14 cellular contexts compared by ENCODE assay signal in the genomic region with DNA sequence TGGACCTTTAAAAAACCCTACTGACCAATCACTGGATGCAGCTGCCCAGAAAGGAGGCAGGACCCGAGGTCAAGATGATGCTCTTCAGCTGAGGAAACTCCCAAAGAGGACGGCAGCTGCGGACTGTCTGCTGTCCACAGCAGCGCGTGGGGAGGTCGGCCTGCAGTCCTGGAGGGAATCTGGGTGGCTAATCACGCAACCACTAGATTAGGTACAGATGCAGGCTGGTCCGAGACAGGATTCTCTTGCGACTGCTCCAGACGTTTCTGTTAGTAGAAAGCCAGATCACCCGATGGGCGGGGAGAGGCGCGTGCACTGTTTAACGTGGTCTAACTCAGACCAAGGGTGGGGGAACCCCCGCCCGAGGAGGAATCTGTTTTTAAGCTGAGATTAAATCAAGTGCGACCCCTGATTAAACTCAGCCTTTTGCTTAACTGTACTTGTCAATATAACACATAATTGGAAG. TPM values are rescaled to one million over a fixed set of nuclear protein-coding genes. Genes with fewer than 3 reads are reported as not detected.
DNase-seq lines count a peak whose midpoint lies in the region; ATAC-seq and TF ChIP-seq lines count a peak whose summit lies in the region.
"Had no signal": no experiment of that assay in that cellular context is flagged by ENCODE, and none has a peak within 500 bp of the region (broad histone marks: within the 10 kb centered on the region; RNA-seq: fewer than 3 reads in every experiment).

No MANE protein-coding gene starts in this region.

- H3K4me2 ChIP-seq in neuronal stem cell (ENCODE audit: insufficient read depth, low read length, poor library complexity, severe bottlenecking): no peak overlapping the region

- no peak overlapping the region for H3K4ac ChIP-seq in neuronal stem cell (ENCODE audit: low read length)

- peak overlapping the region; percentile 83 for H3K4me3 Mint-ChIP-seq in HFFc6
- H3K4me3 Mint-ChIP-seq: neural crest cell, WTC11 had no signal

- H3K27me3 ChIP-seq in BJ (ENCODE audit: control insufficient read depth, insufficient read depth, low read length) (peaks cover 3% of the 10 kb centered on the region; the same call in 1 of the 2 replicates), neuronal stem cell (ENCODE audit: control insufficient read depth in 3 of 3, insufficient read depth in 3 of 3, low read depth in 1 of 3, low read length in 3 of 3) (peaks cover 0 to 2% (median 0%) of the 10 kb centered on the region in 3 experiments)

- H3K9me3 Mint-ChIP-seq in HFFc6: peaks cover 5% of the 10 kb centered on the region; the same call in 1 of the 2 replicates
- H3K9me3 Mint-ChIP-seq: neural crest cell, WTC11 had no signal

- no peak overlapping the region for H3K27ac ChIP-seq in neuronal stem cell (replicated peaks; ENCODE audit: low read length)
- H3K27ac ChIP-seq: epithelial cell of prostate had no signal

- peaks cover 0 to 3% of the 10 kb centered on the region in 2 donors for H3K9me3 ChIP-seq in neuronal stem cell (replicated peaks in 1 of 2; ENCODE audit: control insufficient read depth in 2 of 2, insufficient read depth in 1 of 2, low read depth in 1 of 2, low read length in 2 of 2)

- no peak overlapping the region for H3K14ac ChIP-seq in neuronal stem cell (ENCODE audit: low read length)

- peak overlapping the region; percentile 16 for H3K23ac ChIP-seq in neuronal stem cell (ENCODE audit: low read depth, low read length, poor library complexity)

- ATAC-seq in GM18502 (IDR thresholded peaks at IDR 0.05; ENCODE audit: poor library complexity, unreplicated experiment): no peak
- ATAC-seq in HG02678 (IDR thresholded peaks at IDR 0.05; ENCODE audit: unreplicated experiment): no peak
- ATAC-seq in GM21737 (IDR thresholded peaks at IDR 0.05; ENCODE audit: unreplicated experiment): no peak

- H3K36me3 Mint-ChIP-seq in HFFc6 (ENCODE audit: low read depth): no peaks in the 10 kb centered on the region
- H3K36me3 Mint-ChIP-seq: WTC11 had no signal

- no peak overlapping the region for H4K8ac ChIP-seq in neuronal stem cell (ENCODE audit: low read depth, low read length)

- H2BK12ac ChIP-seq in neuronal stem cell (ENCODE audit: low read length): no peak overlapping the region

- peak overlapping the region; percentile 65 for H2AFZ ChIP-seq in neuronal stem cell (ENCODE audit: low read length)

- H3K27me3 Mint-ChIP-seq in HFFc6 (ENCODE audit: insufficient read depth): peaks cover 13% of the 10 kb centered on the region

- H3K4me1 Mint-ChIP-seq in HFFc6 (ENCODE audit: low read depth): peaks cover 24% of the 10 kb centered on the region

- H2BK5ac ChIP-seq in neuronal stem cell (ENCODE audit: low read length): no peak overlapping the region

- POLR2A ChIA-PET in BJ (lab: Charles Lee): interaction anchor here (0.6 kb wide), 1 partner anchor 223 kb away, joined by 3 read pairs; no protein-coding TSS in a partner anchor

- peak overlapping the region; percentile 7 for H3K18ac ChIP-seq in neuronal stem cell (ENCODE audit: low read length)

- no peak overlapping the region for H3K27ac Mint-ChIP-seq in HFFc6
- H3K27ac Mint-ChIP-seq: WTC11 had no signal

- 0 out of 2 replicates have a peak overlapping the region, but pooled peaks have one; percentile 3 for H3K4me3 ChIP-seq in BJ (ENCODE audit: low read depth, low read length)
- no peak overlapping the region for H3K4me3 ChIP-seq in neuronal stem cell (ENCODE audit: low read length in 2 of 2)

- H3K79me1 ChIP-seq in neuronal stem cell (ENCODE audit: low read depth, low read length): no peaks in the 10 kb centered on the region

- no peak overlapping the region for H3K9ac ChIP-seq in neuronal stem cell (ENCODE audit: low read depth, low read length, poor library complexity)

- H3K4me1 ChIP-seq in neuronal stem cell (ENCODE audit: control insufficient read depth in 2 of 2, insufficient read depth in 1 of 2, low read depth in 1 of 2, low read length in 2 of 2): no peaks in the 10 kb centered on the region

- no peak overlapping the region for H2AK5ac ChIP-seq in neuronal stem cell (ENCODE audit: low read depth, low read length)

- no peak overlapping the region for H2BK15ac ChIP-seq in neuronal stem cell (ENCODE audit: low read length)

- TF ChIP-seq CTCF in BJ (IDR thresholded peaks at IDR 0.05; ENCODE audit: insufficient read depth, low read depth, low read length) (no peak), HFFc6 (IDR thresholded peaks at IDR 0.05) (no peak)

- H3K36me3 ChIP-seq in BJ (ENCODE audit: control insufficient read depth, insufficient read depth, low read length) (no peaks in the 10 kb centered on the region), neuronal stem cell (replicated peaks in 1 of 2; ENCODE audit: control insufficient read depth in 2 of 2, insufficient read depth in 2 of 2, low read length in 2 of 2) (no peaks in the 10 kb centered on the region)

- no CpG with 5 or more reads among the region's 18 CpGs for WGBS in neuronal stem cell (ENCODE audit: extremely low coverage in 2 of 2, insufficient read length in 2 of 2, insufficient replicate concordance in 1 of 2), 2 donors

- CTCF ChIA-PET in BJ (lab: Yijun Ruan, JAX): interaction anchor here (0.9 to 6.8 kb wide), 15 partner anchors 9 to 566 kb away, joined by 3 to 67 read pairs (median 9); partner anchors contain the start of genes CFDP1, CTRB1 and TMEM170A

- no peak overlapping the region for H2BK120ac ChIP-seq in neuronal stem cell (ENCODE audit: low read depth, low read length)

- no peak overlapping the region for H4K91ac ChIP-seq in neuronal stem cell (ENCODE audit: low read depth, low read length, poor library complexity)

- DNase-seq in BJ (ENCODE audit: low read depth): peak; percentile 32
- no peak for DNase-seq in HFFc6
- peak; percentile 28 for DNase-seq in epidermal melanocyte (ENCODE audit: insufficient read length, low spot score)
- no peak for DNase-seq in neuronal stem cell (ENCODE audit: low spot score)
- DNase-seq in NCI-H1105 (lab: John Stamatoyannopoulos, UW): no peak
- DNase-seq: activated T-cell treated with anti-CD3 and anti-CD28 coated beads for 4 hours; stimulated activated CD4-positive, alpha-beta T cell treated with anti-CD3 and anti-CD28 coated beads, Interleukin-15, amount 100 ng/mL, for 24 hours had no signal

RNA-seq across cellular contexts. Expression of gene CTRB2, which starts 8.8 kb away (rescaled TPM):
- not detected in 2 replicates for polyA plus RNA-seq in BJ (2011; rRNA removed)
- polyA minus RNA-seq in BJ (2011; rRNA and poly(A)+ RNA removed): not detected in 2 replicates
- total RNA-seq in HFFc6 (2021; fragmentation: NEBNext Ultra II Directional; extraction: Animal tissue kit (Norgen Biotek cat#: 25700)): not detected
- polyA plus RNA-seq in neuronal stem cell (2013, experiment 1 of 2): not detected
- 0.01 TPM for polyA plus RNA-seq in neuronal stem cell (2013, experiment 2 of 2)
- total RNA-seq: M059J, neural crest cell had no signal

RNA-seq across cellular contexts. Expression of gene CTRB1, which starts 20.6 kb away (rescaled TPM):
- polyA plus RNA-seq in BJ (2011; rRNA removed): not detected in 2 replicates
- polyA minus RNA-seq in BJ (2011; rRNA and poly(A)+ RNA removed): not detected in 2 replicates
- not detected for total RNA-seq in HFFc6 (2021; fragmentation: NEBNext Ultra II Directional; extraction: Animal tissue kit (Norgen Biotek cat#: 25700))
- polyA plus RNA-seq in neuronal stem cell (2013, experiment 1 of 2): 0.06 TPM
- polyA plus RNA-seq in neuronal stem cell (2013, experiment 2 of 2): 0.06 TPM
- total RNA-seq: M059J, neural crest cell had no signal

RNA-seq across cellular contexts. Expression of gene ZFP1, which starts 49.8 kb away (rescaled TPM):
- polyA plus RNA-seq in BJ (2011; rRNA removed): 3.4 and 5.7 TPM in 2 replicates
- 3.7 and 5.1 TPM in 2 replicates for polyA minus RNA-seq in BJ (2011; rRNA and poly(A)+ RNA removed)
- 10 to 100 TPM; 10.1 to 13.0 (median 11.8) TPM for total RNA-seq in HFFc6 (2021; fragmentation: NEBNext Ultra II Directional; extraction: Animal tissue kit (Norgen Biotek cat#: 25700))
- polyA plus RNA-seq in neuronal stem cell (2013, experiment 1 of 2): 14.4 TPM
- polyA plus RNA-seq in neuronal stem cell (2013, experiment 2 of 2): 14.3 TPM

RNA-seq across cellular contexts. Expression of gene BCAR1, which starts 53.3 kb away (rescaled TPM):
- 28.9 and 57.3 TPM in 2 replicates for polyA plus RNA-seq in BJ (2011; rRNA removed)
- polyA minus RNA-seq in BJ (2011; rRNA and poly(A)+ RNA removed): 26.4 and 33.4 TPM in 2 replicates
- 100 to 1,000 TPM; 126 to 148 (median 130) TPM for total RNA-seq in HFFc6 (2021; fragmentation: NEBNext Ultra II Directional; extraction: Animal tissue kit (Norgen Biotek cat#: 25700))
- polyA plus RNA-seq in neuronal stem cell (2013, experiment 1 of 2): 43.7 TPM
- polyA plus RNA-seq in neuronal stem cell (2013, experiment 2 of 2): 43.2 TPM

Comparison
In these comparisons a context has a peak if more than half of its experiments do, and no peak if none do; other contexts are left out.
1. DNase-seq: peak in BJ (single experiment) and epidermal melanocyte (single experiment); none in HFFc6 (single experiment), neuronal stem cell (single experiment) and NCI-H1105 (single experiment).